In the genomic region with DNA sequence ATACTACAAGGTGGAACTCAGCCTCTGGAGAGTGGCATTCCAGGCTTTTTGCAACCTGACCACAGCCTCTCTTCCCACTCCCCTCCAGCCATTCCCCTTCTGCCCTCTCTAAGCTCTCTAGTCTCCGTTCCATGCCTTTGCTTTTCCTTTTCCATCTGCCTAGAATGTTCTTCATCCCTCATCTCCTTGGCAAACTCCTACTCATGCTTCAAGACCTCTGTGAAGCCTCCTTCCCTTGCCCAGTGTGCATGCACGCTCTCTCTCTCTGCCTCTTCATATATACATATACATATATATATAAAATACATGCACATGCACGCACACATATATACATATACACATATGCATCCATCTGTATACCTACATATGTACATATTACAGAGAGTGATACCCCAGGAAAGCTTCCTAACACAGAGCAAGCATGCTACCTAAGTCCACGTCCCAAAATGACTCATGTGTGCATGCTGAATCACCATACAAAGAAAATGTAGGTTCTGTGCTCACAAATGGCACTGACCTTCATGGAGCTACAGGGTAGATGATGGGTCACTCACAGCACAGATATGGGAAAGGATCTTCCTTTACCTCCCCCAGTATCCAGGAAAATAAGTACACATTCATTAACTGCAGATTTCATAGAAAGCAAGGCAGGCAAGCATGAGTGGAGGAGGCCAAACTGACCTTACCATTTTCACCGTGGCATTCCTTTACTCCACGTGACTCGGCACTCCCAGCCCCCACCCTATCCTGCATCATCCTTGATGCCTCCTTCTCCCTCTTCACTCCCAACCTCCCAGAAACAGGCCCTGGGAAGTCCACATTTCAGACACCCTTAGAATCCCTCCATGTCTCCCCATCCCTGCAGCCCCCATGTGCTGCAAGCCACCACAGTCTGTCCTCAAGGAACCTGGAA, we compare ENCODE assay signal across 24 cellular contexts.
DNase-seq lines count a peak whose midpoint lies in the region; ATAC-seq and TF ChIP-seq lines count a peak whose summit lies in the region.
"Had no signal": no experiment of that assay in that cellular context is flagged by ENCODE, and none has a peak within 500 bp of the region (broad histone marks: within the 10 kb centered on the region; RNA-seq: fewer than 3 reads in every experiment).

No MANE protein-coding gene starts in this region.

- H3K9ac ChIP-seq in GM23248 (0 out of 2 replicates have a peak overlapping the region, but pooled peaks have one; percentile 42), neuronal stem cell (ENCODE audit: low read depth, low read length, poor library complexity) (no peak overlapping the region)
- H3K9ac ChIP-seq: parathyroid adenoma had no signal

- H3K14ac ChIP-seq in neuronal stem cell (ENCODE audit: low read length), result no peak overlapping the region

- no peaks in the 10 kb centered on the region for H3K9me3 ChIP-seq in GM23248 (ENCODE audit: low read depth)
- H3K9me3 ChIP-seq in neuronal stem cell (replicated peaks in 1 of 2; ENCODE audit: control insufficient read depth in 2 of 2, insufficient read depth in 1 of 2, low read depth in 1 of 2, low read length in 2 of 2), result peaks cover 0 to 3% of the 10 kb centered on the region in 2 donors
- peaks cover 0 to 3% of the 10 kb centered on the region in 2 donors for H3K9me3 ChIP-seq in ovary
- H3K9me3 ChIP-seq: colonic mucosa, Peyer's patch, testis had no signal

- H2BK12ac ChIP-seq in neuronal stem cell (ENCODE audit: low read length), result no peak overlapping the region

- H2AFZ ChIP-seq in GM23248 (peak overlapping the region; percentile 18; the same call in 1 of the 2 replicates), neuronal stem cell (ENCODE audit: low read length) (no peak overlapping the region)
- H2AFZ ChIP-seq: parathyroid adenoma had no signal

- H2BK15ac ChIP-seq in neuronal stem cell (ENCODE audit: low read length), result no peak overlapping the region

- WGBS in GM23248 (ENCODE audit: low coverage in 1 of 2, low lambda C conversion rate in 2 of 2, missing lambda C conversion rate in 2 of 2), 2 experiments, result 42 to 43% methylated on average over 7 of the region's 7 CpGs
- no CpG with 5 or more reads among the region's 7 CpGs for WGBS in neuronal stem cell (ENCODE audit: extremely low coverage in 2 of 2, insufficient read length in 2 of 2, insufficient replicate concordance in 1 of 2), 2 donors
- 53 to 66% (median 54%) methylated on average over 7 of the region's 7 CpGs for WGBS in ovary, 3 donors

- no peaks in the 10 kb centered on the region for H4K20me1 ChIP-seq in GM23248 (ENCODE audit: insufficient read depth)

- no peaks in the 10 kb centered on the region for H3K79me1 ChIP-seq in neuronal stem cell (ENCODE audit: low read depth, low read length)

- intact Hi-C loops in ovary (cut with DNase I), result no loop called here

- TF ChIP-seq EP300 in ovary (IDR thresholded peaks at IDR 0.05), result no peak

- no peak overlapping the region for H2BK120ac ChIP-seq in neuronal stem cell (ENCODE audit: low read depth, low read length)

- H3K23ac ChIP-seq in neuronal stem cell (ENCODE audit: low read depth, low read length, poor library complexity), result no peak overlapping the region

- no peak overlapping the region for H3K4me3 ChIP-seq in GM23248
- H3K4me3 ChIP-seq in neuronal stem cell (ENCODE audit: low read length in 2 of 2), result no peak overlapping the region
- no peak overlapping the region for H3K4me3 ChIP-seq in ovary
- H3K4me3 ChIP-seq: ascending aorta, colonic mucosa, gastroesophageal sphincter, left ventricle myocardium inferior, Peyer's patch, spleen, testis had no signal

- H3K4me2 ChIP-seq in GM23248 (ENCODE audit: unreplicated experiment), result peak overlapping the region; percentile 29
- H3K4me2 ChIP-seq in neuronal stem cell (ENCODE audit: insufficient read depth, low read length, poor library complexity, severe bottlenecking), result no peak overlapping the region

- no peak overlapping the region for H4K8ac ChIP-seq in neuronal stem cell (ENCODE audit: low read depth, low read length)

- no peaks in the 10 kb centered on the region for H3K9me2 ChIP-seq in GM23248 (ENCODE audit: insufficient read depth)

- H3K36me3 ChIP-seq in GM23248 (ENCODE audit: low read depth) (no peaks in the 10 kb centered on the region), neuronal stem cell (replicated peaks in 1 of 2; ENCODE audit: control insufficient read depth in 2 of 2, insufficient read depth in 2 of 2, low read length in 2 of 2) (no peaks in the 10 kb centered on the region), ovary (no peaks in the 10 kb centered on the region)
- H3K36me3 ChIP-seq: ascending aorta, colonic mucosa, gastroesophageal sphincter, left ventricle myocardium inferior, Peyer's patch, spleen had no signal

- H3F3A ChIP-seq in GM23248 (ENCODE audit: insufficient read depth), result peaks cover 6% of the 10 kb centered on the region; the same call in 1 of the 2 replicates

- no peak overlapping the region for H4K91ac ChIP-seq in neuronal stem cell (ENCODE audit: low read depth, low read length, poor library complexity)

- peak; percentile 11 for ATAC-seq in esophagus mucosa
- no peak for ATAC-seq in GM19351 (IDR thresholded peaks at IDR 0.05; ENCODE audit: unreplicated experiment)
- ATAC-seq in GM19035 (IDR thresholded peaks at IDR 0.05; ENCODE audit: unreplicated experiment), result no peak
- ATAC-seq: gastroesophageal sphincter had no signal

- no peaks in the 10 kb centered on the region for H3K27me3 ChIP-seq in GM23248 (replicated peaks; ENCODE audit: insufficient read depth)
- H3K27me3 ChIP-seq in neuronal stem cell (ENCODE audit: control insufficient read depth in 3 of 3, insufficient read depth in 3 of 3, low read depth in 1 of 3, low read length in 3 of 3), result peaks cover 0 to 4% (median 0%) of the 10 kb centered on the region in 3 experiments
- no peaks in the 10 kb centered on the region for H3K27me3 ChIP-seq in ovary
- H3K27me3 ChIP-seq: ascending aorta, colonic mucosa, gastroesophageal sphincter, Peyer's patch, testis had no signal

- H2AK5ac ChIP-seq in neuronal stem cell (ENCODE audit: low read depth, low read length), result no peak overlapping the region

- no peaks in the 10 kb centered on the region for H3K79me2 ChIP-seq in GM23248 (ENCODE audit: insufficient read depth)
- H3K79me2 ChIP-seq: parathyroid adenoma had no signal

- TF ChIP-seq POLR2A in ovary (IDR thresholded peaks at IDR 0.05), result no peak

- H2BK5ac ChIP-seq in neuronal stem cell (ENCODE audit: low read length), result peak overlapping the region; percentile 46

- peak overlapping the region; percentile 59 for H3K27ac ChIP-seq in GM23248
- no peak overlapping the region for H3K27ac ChIP-seq in neuronal stem cell (replicated peaks; ENCODE audit: low read length)
- H3K27ac ChIP-seq in ovary, result no peak overlapping the region
- H3K27ac ChIP-seq: ascending aorta, colonic mucosa, gastroesophageal sphincter, left ventricle myocardium inferior, parathyroid adenoma, Peyer's patch, spleen, testis had no signal

- H3K18ac ChIP-seq in neuronal stem cell (ENCODE audit: low read length), result peak overlapping the region; percentile 5

- no peak overlapping the region for H3K4ac ChIP-seq in neuronal stem cell (ENCODE audit: low read length)

- H3K4me1 ChIP-seq in GM23248 (ENCODE audit: insufficient read depth), result peaks cover 20% of the 10 kb centered on the region
- H3K4me1 ChIP-seq in neuronal stem cell (ENCODE audit: control insufficient read depth in 2 of 2, insufficient read depth in 1 of 2, low read depth in 1 of 2, low read length in 2 of 2), result peaks cover 0 to 7% of the 10 kb centered on the region in 2 donors
- no peaks in the 10 kb centered on the region for H3K4me1 ChIP-seq in ovary (ENCODE audit: insufficient read depth)
- H3K4me1 ChIP-seq: ascending aorta, colonic mucosa, parathyroid adenoma, Peyer's patch, spleen, testis had no signal

- TF ChIP-seq CTCF in ovary (IDR thresholded peaks at IDR 0.05), result no peak
- TF ChIP-seq CTCF in GM13976 (IDR thresholded peaks at IDR 0.05; ENCODE audit: borderline replicate concordance, control extremely low read depth, extremely low read depth, insufficient read depth, missing control alignments), result no peak

- in situ Hi-C loops in GM23248 (cut with MboI) (no loop called here), GM13976 (cut with MboI; ENCODE audit: low sequenced_read_pairs, unreplicated experiment) (no loop called here)

- DNase-seq in GM23248 (peak; percentile 82), RKO (ENCODE audit: low spot score) (peak; percentile 4), neuronal stem cell (ENCODE audit: low spot score) (no peak), ovary (no peak), GM13976 (ENCODE audit: low spot score) (no peak)
- DNase-seq: activated CD4-positive, alpha-beta T cell treated with anti-CD3 and anti-CD28 coated beads, Interleukin-2, amount 50 U/mL, for 1 hour; activated CD8-positive, alpha-beta memory T cell treated with anti-CD3 and anti-CD28 coated beads, Interleukin-2, amount 50 U/mL, for 48 hours; activated naive CD4-positive, alpha-beta T cell; AML-193; colonic mucosa; COR-L47; left ventricle myocardium inferior; NCI-H1417 treated with DMSO at 0.1 percent for 48 hours; NCI-H2171; NCI-H748 treated with DMSO at 0.1 percent for 48 hours; Peyer's patch; spleen; testis had no signal

Comparison
In these comparisons a context has a peak if more than half of its experiments do, and no peak if none do; other contexts are left out.
1. DNase-seq: peak in GM23248 (single experiment) and RKO (single experiment); none in neuronal stem cell (single experiment), ovary (0 of 5) and GM13976 (single experiment).